In the genomic region with DNA sequence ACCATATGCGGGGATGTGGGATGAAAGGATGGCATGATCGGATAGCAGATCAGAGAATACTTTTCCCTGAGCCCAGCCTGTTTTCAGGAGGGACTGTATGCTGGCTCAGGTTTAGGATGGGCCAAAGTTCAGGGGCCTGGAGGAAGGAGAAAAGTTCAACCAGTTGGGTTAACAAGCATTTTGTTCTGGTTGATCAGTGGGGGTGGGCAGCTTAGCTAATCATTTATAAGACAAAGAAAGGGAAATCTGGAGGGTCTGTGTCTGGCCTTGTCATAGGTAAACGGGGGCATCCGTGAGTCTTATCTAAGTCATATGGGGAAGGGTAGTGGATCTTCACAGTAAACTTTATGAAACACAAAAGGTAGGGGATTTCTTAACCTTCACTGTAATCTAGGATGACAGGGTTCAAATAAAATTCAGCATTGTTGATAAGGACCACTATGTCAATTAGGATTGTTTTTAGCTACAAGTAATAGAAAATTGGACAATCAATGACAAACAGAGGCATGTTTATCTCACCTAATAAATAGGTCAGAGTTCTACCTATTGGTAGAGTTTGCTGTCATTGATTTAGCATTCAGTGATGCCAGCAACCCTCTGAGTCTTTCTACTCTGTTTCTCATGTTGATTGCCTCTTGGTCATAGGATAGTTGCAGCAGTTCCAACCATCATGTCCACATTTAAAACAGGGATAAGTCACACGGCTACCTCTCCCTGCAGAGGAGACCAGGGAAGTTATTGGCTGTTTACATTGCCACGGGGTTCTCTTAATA, we compare ENCODE assay signal across 1 cellular context.
TF ChIP-seq lines count a peak whose summit lies in the region.

No MANE protein-coding gene starts in this region.

TF ChIP-seq in HepG2, 621 proteins besides CTCF, POLR2A, EP300 and RAD21 (continues in another document):
- TF ChIP-seq TAF1 (CRISPR knock-in tag; IDR thresholded peaks at IDR 0.05) = no peak
- no peak for TF ChIP-seq ERF (CRISPR knock-in tag; IDR thresholded peaks at IDR 0.05)
- TF ChIP-seq MLLT10 (CRISPR knock-in tag; IDR thresholded peaks at IDR 0.05) = no peak
- TF ChIP-seq HINFP (CRISPR knock-in tag; IDR thresholded peaks at IDR 0.05; ENCODE audit: low read depth) = no peak
- TF ChIP-seq ZNF10 (CRISPR knock-in tag; IDR thresholded peaks at IDR 0.05; ENCODE audit: borderline replicate concordance, low read depth) = no peak
- TF ChIP-seq ZNF607 (CRISPR knock-in tag; IDR thresholded peaks at IDR 0.05; ENCODE audit: borderline replicate concordance) = no peak
- no peak for TF ChIP-seq MED1 (CRISPR knock-in tag; IDR thresholded peaks at IDR 0.05)
- no peak for TF ChIP-seq MAFF (IDR thresholded peaks at IDR 0.05; ENCODE audit: low read depth, low read length)
- no peak for TF ChIP-seq NFIB (CRISPR knock-in tag; IDR thresholded peaks at IDR 0.05; ENCODE audit: borderline replicate concordance)
- no peak for TF ChIP-seq GRHL1 (CRISPR knock-in tag; conservative IDR thresholded peaks at IDR 0.05)
- no peak for TF ChIP-seq PRDM10 (CRISPR knock-in tag; IDR thresholded peaks at IDR 0.05; ENCODE audit: low read depth)
- no peak for TF ChIP-seq EEA1 (CRISPR knock-in tag; IDR thresholded peaks at IDR 0.05; ENCODE audit: borderline replicate concordance)
- no peak for TF ChIP-seq ZNF253 (CRISPR knock-in tag; IDR thresholded peaks at IDR 0.05; ENCODE audit: borderline replicate concordance)
- no peak for TF ChIP-seq CHCHD3 (CRISPR knock-in tag; IDR thresholded peaks at IDR 0.05)
- no peak for TF ChIP-seq ZNF546 (CRISPR knock-in tag; conservative IDR thresholded peaks at IDR 0.05)
- peak; percentile 44; the same call in 1 of the 2 replicates for TF ChIP-seq EHMT2 (IDR thresholded peaks at IDR 0.05; ENCODE audit: borderline replicate concordance, low read depth, low read length)
- no peak for TF ChIP-seq ZFP1 (CRISPR knock-in tag; IDR thresholded peaks at IDR 0.05)
- no peak for TF ChIP-seq SP2 (CRISPR knock-in tag; IDR thresholded peaks at IDR 0.05)
- TF ChIP-seq NFYB (CRISPR knock-in tag; IDR thresholded peaks at IDR 0.05) = no peak
- no peak for TF ChIP-seq FOXK1 (CRISPR knock-in tag; IDR thresholded peaks at IDR 0.05; ENCODE audit: borderline replicate concordance, low read depth)
- no peak for TF ChIP-seq KDM1A (CRISPR knock-in tag; IDR thresholded peaks at IDR 0.05)
- TF ChIP-seq, protein P1, sequence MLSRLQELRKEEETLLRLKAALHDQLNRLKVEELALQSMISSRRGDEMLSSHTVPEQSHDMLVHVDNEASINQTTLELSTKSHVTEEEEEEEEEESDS (CRISPR knock-in tag; IDR thresholded peaks at IDR 0.05; ENCODE audit: borderline replicate concordance) = no peak
- TF ChIP-seq, protein P2, sequence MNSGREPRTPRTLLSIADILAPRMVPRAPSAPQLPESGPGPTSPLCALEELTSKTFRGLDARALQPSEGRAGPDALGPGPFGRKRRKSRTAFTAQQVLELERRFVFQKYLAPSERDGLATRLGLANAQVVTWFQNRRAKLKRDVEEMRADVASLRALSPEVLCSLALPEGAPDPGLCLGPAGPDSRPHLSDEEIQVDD (CRISPR knock-in tag; IDR thresholded peaks at IDR 0.05; ENCODE audit: borderline replicate concordance) = no peak
- no peak for TF ChIP-seq HNRNPL (IDR thresholded peaks at IDR 0.05; ENCODE audit: low read depth, low read length)
- no peak for TF ChIP-seq CEBPZ (IDR thresholded peaks at IDR 0.05; ENCODE audit: low read length)
- no peak for TF ChIP-seq ZNF367 (CRISPR knock-in tag; IDR thresholded peaks at IDR 0.05; ENCODE audit: borderline replicate concordance)
- TF ChIP-seq ZEB1 (IDR thresholded peaks at IDR 0.05; ENCODE audit: insufficient replicate concordance, low read depth) = peak; percentile 62
- TF ChIP-seq ZNF264 (CRISPR knock-in tag; IDR thresholded peaks at IDR 0.05) = 0 out of 2 replicates have a peak, but pooled peaks have one; percentile 41
- TF ChIP-seq EED (CRISPR knock-in tag; IDR thresholded peaks at IDR 0.05) = no peak
- no peak for TF ChIP-seq GABPA (IDR thresholded peaks at IDR 0.05; ENCODE audit: low read depth, low read length)
- no peak for TF ChIP-seq GABPA (CRISPR knock-in tag; IDR thresholded peaks at IDR 0.05; ENCODE audit: low read depth)
- TF ChIP-seq ZNF839 (CRISPR knock-in tag; IDR thresholded peaks at IDR 0.05; ENCODE audit: borderline replicate concordance) = no peak
- TF ChIP-seq ZNF484 (CRISPR knock-in tag; IDR thresholded peaks at IDR 0.05; ENCODE audit: borderline replicate concordance, low read depth) = no peak
- 0 out of 2 replicates have a peak, but pooled peaks have one; percentile 21 for TF ChIP-seq ZNF549 (CRISPR knock-in tag; IDR thresholded peaks at IDR 0.05)
- TF ChIP-seq ZFP36L2 (CRISPR knock-in tag; IDR thresholded peaks at IDR 0.05) = no peak
- peak; percentile 45; the same call in 1 of the 2 replicates for TF ChIP-seq GATAD2A (CRISPR knock-in tag; IDR thresholded peaks at IDR 0.05)
- no peak for TF ChIP-seq ZNF75D (CRISPR knock-in tag; IDR thresholded peaks at IDR 0.05; ENCODE audit: borderline replicate concordance)
- no peak for TF ChIP-seq NFYC (CRISPR knock-in tag; IDR thresholded peaks at IDR 0.05)
- TF ChIP-seq ZNF841 (CRISPR knock-in tag; IDR thresholded peaks at IDR 0.05; ENCODE audit: borderline replicate concordance) = no peak
- no peak for TF ChIP-seq ZNF563 (CRISPR knock-in tag; IDR thresholded peaks at IDR 0.05)
- TF ChIP-seq FLYWCH1 (CRISPR knock-in tag; IDR thresholded peaks at IDR 0.05) = no peak
- TF ChIP-seq, protein P3, sequence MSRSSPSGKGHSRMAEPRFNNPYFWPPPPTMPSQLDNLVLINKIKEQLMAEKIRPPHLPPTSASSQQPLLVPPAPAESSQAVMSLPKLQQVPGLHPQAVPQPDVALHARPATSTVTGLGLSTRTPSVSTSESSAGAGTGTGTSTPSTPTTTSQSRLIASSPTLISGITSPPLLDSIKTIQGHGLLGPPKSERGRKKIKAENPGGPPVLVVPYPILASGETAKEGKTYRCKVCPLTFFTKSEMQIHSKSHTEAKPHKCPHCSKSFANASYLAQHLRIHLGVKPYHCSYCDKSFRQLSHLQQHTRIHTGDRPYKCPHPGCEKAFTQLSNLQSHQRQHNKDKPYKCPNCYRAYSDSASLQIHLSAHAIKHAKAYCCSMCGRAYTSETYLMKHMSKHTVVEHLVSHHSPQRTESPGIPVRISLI (CRISPR knock-in tag; IDR thresholded peaks at IDR 0.05; ENCODE audit: borderline replicate concordance) = no peak
- no peak for TF ChIP-seq CAMTA2 (CRISPR knock-in tag; IDR thresholded peaks at IDR 0.05; ENCODE audit: borderline replicate concordance)
- TF ChIP-seq, protein P4, sequence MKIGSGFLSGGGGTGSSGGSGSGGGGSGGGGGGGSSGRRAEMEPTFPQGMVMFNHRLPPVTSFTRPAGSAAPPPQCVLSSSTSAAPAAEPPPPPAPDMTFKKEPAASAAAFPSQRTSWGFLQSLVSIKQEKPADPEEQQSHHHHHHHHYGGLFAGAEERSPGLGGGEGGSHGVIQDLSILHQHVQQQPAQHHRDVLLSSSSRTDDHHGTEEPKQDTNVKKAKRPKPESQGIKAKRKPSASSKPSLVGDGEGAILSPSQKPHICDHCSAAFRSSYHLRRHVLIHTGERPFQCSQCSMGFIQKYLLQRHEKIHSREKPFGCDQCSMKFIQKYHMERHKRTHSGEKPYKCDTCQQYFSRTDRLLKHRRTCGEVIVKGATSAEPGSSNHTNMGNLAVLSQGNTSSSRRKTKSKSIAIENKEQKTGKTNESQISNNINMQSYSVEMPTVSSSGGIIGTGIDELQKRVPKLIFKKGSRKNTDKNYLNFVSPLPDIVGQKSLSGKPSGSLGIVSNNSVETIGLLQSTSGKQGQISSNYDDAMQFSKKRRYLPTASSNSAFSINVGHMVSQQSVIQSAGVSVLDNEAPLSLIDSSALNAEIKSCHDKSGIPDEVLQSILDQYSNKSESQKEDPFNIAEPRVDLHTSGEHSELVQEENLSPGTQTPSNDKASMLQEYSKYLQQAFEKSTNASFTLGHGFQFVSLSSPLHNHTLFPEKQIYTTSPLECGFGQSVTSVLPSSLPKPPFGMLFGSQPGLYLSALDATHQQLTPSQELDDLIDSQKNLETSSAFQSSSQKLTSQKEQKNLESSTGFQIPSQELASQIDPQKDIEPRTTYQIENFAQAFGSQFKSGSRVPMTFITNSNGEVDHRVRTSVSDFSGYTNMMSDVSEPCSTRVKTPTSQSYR (CRISPR knock-in tag; IDR thresholded peaks at IDR 0.05; ENCODE audit: borderline replicate concordance) = peak; percentile 81
- TF ChIP-seq HNF4G (IDR thresholded peaks at IDR 0.05; ENCODE audit: borderline replicate concordance, low read depth, low read length) = peak; percentile 85
- TF ChIP-seq HNF4G (CRISPR knock-in tag; IDR thresholded peaks at IDR 0.05; ENCODE audit: borderline replicate concordance, low read depth) = peak; percentile 76; the same call in 1 of the 2 replicates
- no peak for TF ChIP-seq GLMP (CRISPR knock-in tag; IDR thresholded peaks at IDR 0.05; ENCODE audit: borderline replicate concordance)
- no peak for TF ChIP-seq GPN1 (CRISPR knock-in tag; IDR thresholded peaks at IDR 0.05; ENCODE audit: borderline replicate concordance)
- no peak for TF ChIP-seq ZFP37 (CRISPR knock-in tag; IDR thresholded peaks at IDR 0.05; ENCODE audit: borderline replicate concordance)
- TF ChIP-seq SPEN (CRISPR knock-in tag; IDR thresholded peaks at IDR 0.05; ENCODE audit: low read depth) = no peak
